In the genomic region with DNA sequence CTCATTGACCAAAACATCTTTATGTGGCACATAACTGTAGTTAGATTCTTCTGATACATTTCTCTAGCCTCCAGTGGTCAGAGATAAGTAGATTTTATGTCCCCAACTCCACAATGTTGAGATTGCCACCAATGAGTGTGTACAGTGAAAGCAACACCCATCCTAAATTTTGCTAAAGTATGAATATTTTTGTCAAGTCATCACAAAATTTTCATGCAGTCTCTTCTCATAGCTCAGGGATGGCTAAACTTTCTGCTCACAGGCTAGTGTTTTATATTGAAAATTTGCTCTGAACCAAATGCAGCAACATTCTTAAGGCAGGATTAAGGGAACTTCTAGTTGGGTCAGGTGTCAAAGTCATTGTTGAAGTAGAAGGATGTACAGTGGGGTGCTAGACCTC, we compare ENCODE assay signal across 33 cellular contexts.
"Had no signal": no experiment of that assay in that cellular context is flagged by ENCODE, and none has a peak within 500 bp of the region (broad histone marks: within the 10 kb centered on the region; RNA-seq: fewer than 3 reads in every experiment).

No MANE protein-coding gene starts in this region.

- H3K27me3 ChIP-seq: adrenal gland, body of pancreas, brain microvascular endothelial cell, breast epithelium had no signal

- FAIRE-seq: astrocyte, TTC549 had no signal

- H3K4me3 ChIP-seq: adrenal gland, body of pancreas, breast epithelium had no signal

- H3K27ac ChIP-seq: adrenal gland, body of pancreas, brain microvascular endothelial cell, breast epithelium, VCaP had no signal

- DNase-seq: activated B cell treated with CpG ODN at 0.5 μM for 24 hours; activated CD4-positive, alpha-beta memory T cell treated with anti-CD3 and anti-CD28 coated beads for 36 hours; activated CD4-positive, alpha-beta T cell treated with anti-CD3 and anti-CD28 coated beads for 4 hours; activated CD4-positive, alpha-beta T cell treated with anti-CD3 and anti-CD28 coated beads, Interleukin-2, amount 10 ng/mL, durations not matched to agents 24 days and 14 days; activated CD4-positive, alpha-beta T cell treated with anti-CD3 and anti-CD28 coated beads, Interleukin-2, amount 50 U/mL, for 1 hour; activated CD4-positive, alpha-beta T cell treated with anti-CD3 and anti-CD28 coated beads, Interleukin-2, amount 50 U/mL, for 4 hours; activated CD4-positive, CD25-positive, alpha-beta regulatory T cell treated with anti-CD3 and anti-CD28 coated beads, Interleukin-2, amount 50 U/mL, for 72 hours; activated CD8-positive, alpha-beta memory T cell treated with anti-CD3 and anti-CD28 coated beads, Interleukin-2, amount 50 U/mL, for 4 hours; activated CD8-positive, alpha-beta T cell treated with anti-CD3 and anti-CD28 coated beads for 36 hours; activated effector memory CD4-positive, alpha-beta T cell treated with anti-CD3 and anti-CD28 coated beads, Interleukin-2, amount 50 U/mL, for 16 hours; activated gamma-delta T cell treated with Interleukin-2 at 50 U/mL for 16 hours; activated naive CD4-positive, alpha-beta T cell; activated naive CD4-positive, alpha-beta T cell treated with anti-CD3 and anti-CD28 coated beads for 36 hours; activated naive CD4-positive, alpha-beta T cell treated with anti-CD3 and anti-CD28 coated beads, Interleukin-2, amount 50 U/mL, for 16 hours; activated naive CD8-positive, alpha-beta T cell treated with anti-CD3 and anti-CD28 coated beads for 36 hours; activated T-cell treated with anti-CD3 and anti-CD28 coated beads for 4 hours; activated T-cell treated with anti-CD3 and anti-CD28 coated beads, Interleukin-2, amount 50 U/mL, for 1 hour; activated T-cell treated with anti-CD3 and anti-CD28 coated beads, Interleukin-2, amount 50 U/mL, for 4 hours; activated T-cell treated with anti-CD3 and anti-CD28 coated beads, Interleukin-2, amount 50 U/mL, for 72 hours; adrenal gland; amniotic stem cell; aorta; body of pancreas; brain microvascular endothelial cell; central memory CD4-positive, alpha-beta T cell; T-helper 2 cell; T-helper 9 cell had no signal

- ATAC-seq: activated CD8-positive, alpha-beta T cell treated with anti-CD3 and anti-CD28 coated beads for 36 hours; activated naive CD4-positive, alpha-beta T cell treated with anti-CD3 and anti-CD28 coated beads, Interleukin-2, amount 50 U/mL, for 72 hours; activated T-cell treated with anti-CD3 and anti-CD28 coated beads, Interleukin-2, amount 50 U/mL, for 4 hours; activated T-cell treated with anti-CD3 and anti-CD28 coated beads, Interleukin-2, amount 50 U/mL, for 72 hours; activated T-helper 17 cell treated with anti-CD3 and anti-CD28 coated beads, Interleukin-2, amount 50 U/mL, for 72 hours; body of pancreas had no signal

- H3K36me3 ChIP-seq: adrenal gland, brain microvascular endothelial cell, breast epithelium had no signal

- H3K4me1 ChIP-seq: adrenal gland, body of pancreas, breast epithelium had no signal

- H3K9me3 ChIP-seq: adrenal gland, body of pancreas, breast epithelium had no signal
